In genomic region chr20:50064640-50065615, GRCh38 we compare ENCODE assay signal across 1 cellular context.
TF ChIP-seq lines count a peak whose summit lies in the region.

No MANE protein-coding gene starts in this region.

TF ChIP-seq in SK-N-SH treated with all-trans-retinoic acid at 6 μM for 48 hours, 23 proteins besides CTCF, POLR2A, EP300 and RAD21 (continued from another document):
- TF ChIP-seq PATZ1 (CRISPR knock-in tag; IDR thresholded peaks at IDR 0.05; ENCODE audit: borderline replicate concordance) (no peak), OSR1 (CRISPR knock-in tag; IDR thresholded peaks at IDR 0.05) (no peak), SNAI2 (CRISPR knock-in tag; IDR thresholded peaks at IDR 0.05) (no peak), BACH2 (CRISPR knock-in tag; IDR thresholded peaks at IDR 0.05; ENCODE audit: borderline replicate concordance) (no peak)
